8 cellular contexts compared by ENCODE assay signal in the genomic region with DNA sequence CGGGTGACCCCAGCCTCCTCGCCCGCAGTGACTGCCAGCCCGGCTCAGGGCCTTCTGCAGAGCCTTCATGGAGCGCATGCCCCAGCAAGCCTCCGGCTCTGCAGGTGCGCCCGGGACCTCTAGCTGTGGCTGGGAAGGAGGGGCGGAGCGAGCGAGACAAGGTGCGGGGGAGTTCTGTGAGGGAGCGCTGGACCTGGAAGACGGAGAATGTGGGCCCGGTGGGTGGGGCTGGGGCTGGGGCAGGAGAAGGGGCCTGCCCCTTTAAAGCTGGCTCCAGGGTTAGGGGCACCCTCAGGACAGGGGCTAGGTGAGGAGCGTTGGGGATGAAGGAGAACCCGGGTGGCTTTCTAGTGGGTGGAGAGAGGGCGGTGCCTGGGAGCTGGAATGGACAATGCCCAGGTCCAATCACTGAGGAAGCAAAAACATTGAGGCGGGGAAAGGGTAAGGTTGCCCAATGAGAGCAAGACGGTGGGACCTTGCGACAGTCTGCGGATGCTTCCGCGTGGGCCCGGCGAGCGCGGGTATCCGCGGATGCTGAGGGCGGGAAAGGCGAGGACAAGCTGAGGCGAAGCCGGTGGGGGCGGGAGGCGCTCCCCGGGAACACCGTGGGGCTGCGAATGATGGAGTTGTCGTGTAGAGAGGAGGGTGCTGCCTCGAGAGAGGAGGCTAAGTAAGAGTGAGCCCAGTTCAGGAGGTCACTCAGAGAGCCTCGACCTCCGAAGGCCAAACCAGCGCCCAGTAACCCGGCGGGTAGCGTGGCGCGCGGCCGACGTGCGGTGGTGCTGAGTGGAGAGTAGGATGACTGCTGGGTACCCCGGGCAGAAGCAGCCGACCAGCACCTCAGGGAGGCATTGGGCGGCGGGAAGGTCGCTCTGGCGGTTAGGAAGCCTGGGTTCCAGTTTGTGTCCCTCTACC. TPM values are rescaled to one million over a fixed set of nuclear protein-coding genes. Genes with fewer than 3 reads are reported as not detected.
A peak's percentile ranks its signal among the peaks of the same experiment; 100 is the strongest.
DNase-seq lines count a peak whose midpoint lies in the region; ATAC-seq and TF ChIP-seq lines count a peak whose summit lies in the region.

A gene (minus strand): TSS at position 121 of the 915 bp plus-strand sequence. CDS start 43 bp downstream, at position 78.

- intact Hi-C loops in CD8-positive, alpha-beta T cell (cut with DNase I, micrococcal nuclease), result loop anchor here in 1 of 2 experiments (1.0 kb wide), 1 partner anchor 20 kb away; a partner anchor contains a TSS

- no peak within 1 kb of the TSS for H3K27ac ChIP-seq in CD8-positive, alpha-beta T cell (ENCODE audit: low read depth, low read length)
- H3K27ac ChIP-seq in HUES64 (ENCODE audit: low read depth, low read length) (no peak within 1 kb of the TSS), cardiac muscle cell (no peak within 1 kb of the TSS), thoracic aorta (no peak within 1 kb of the TSS)

- peaks cover 12% of the 10 kb centered on the region for H3K4me1 ChIP-seq in CD8-positive, alpha-beta T cell (ENCODE audit: insufficient read depth, low read length)
- H3K4me1 ChIP-seq in HUES64 (ENCODE audit: insufficient read depth, low read length) (no peaks in the 10 kb centered on the region), cardiac muscle cell (ENCODE audit: low read depth) (no peaks in the 10 kb centered on the region), thoracic aorta (ENCODE audit: control insufficient read depth in 1 of 2, low read depth in 2 of 2) (peaks cover 3 to 10% of the 10 kb centered on the region in 2 donors)

- no peaks in the 10 kb centered on the region for H3K9me3 Mint-ChIP-seq in CD8-positive, alpha-beta T cell
- H3K9me3 Mint-ChIP-seq in activated naive CD8-positive, alpha-beta T cell treated with anti-CD3 and anti-CD28 coated beads, Interleukin-2, amount 50 U/mL, for 24 hours, result no peaks in the 10 kb centered on the region
- H3K9me3 Mint-ChIP-seq in osteocyte (ENCODE audit: unreplicated experiment), result no peaks in the 10 kb centered on the region

- CTCF ChIA-PET in CD8-positive, alpha-beta T cell (lab: Charles Lee), result interaction anchor here (1.7 kb wide), 1 partner anchor 15 kb away, joined by 5 read pairs; no protein-coding TSS in a partner anchor

- H3K27me3 Mint-ChIP-seq in CD8-positive, alpha-beta T cell (ENCODE audit: low read depth), result peaks cover 17% of the 10 kb centered on the region
- H3K27me3 Mint-ChIP-seq in activated naive CD8-positive, alpha-beta T cell treated with anti-CD3 and anti-CD28 coated beads, Interleukin-2, amount 50 U/mL, for 24 hours, result peaks cover 43% of the 10 kb centered on the region
- H3K27me3 Mint-ChIP-seq in osteocyte (ENCODE audit: unreplicated experiment), result peaks cover 56% of the 10 kb centered on the region

- H3K27ac Mint-ChIP-seq in CD8-positive, alpha-beta T cell, result peak within 1 kb of the TSS; percentile 77
- H3K27ac Mint-ChIP-seq in activated naive CD8-positive, alpha-beta T cell treated with anti-CD3 and anti-CD28 coated beads, Interleukin-2, amount 50 U/mL, for 24 hours, result peak within 1 kb of the TSS; percentile 60
- no peak within 1 kb of the TSS for H3K27ac Mint-ChIP-seq in osteocyte (ENCODE audit: unreplicated experiment)

- 25% methylated on average over 59 of the region's 59 CpGs for WGBS in HUES64

- H3K27me3 ChIP-seq in CD8-positive, alpha-beta T cell (ENCODE audit: insufficient read depth, low read length), result no peaks in the 10 kb centered on the region
- H3K27me3 ChIP-seq in HUES64 (ENCODE audit: insufficient read depth, low read length) (peaks cover 59% of the 10 kb centered on the region), cardiac muscle cell (peaks cover 53% of the 10 kb centered on the region), thoracic aorta (replicated peaks; ENCODE audit: insufficient read depth) (no peaks in the 10 kb centered on the region)

- no peak for TF ChIP-seq CTCF in CD8-positive, alpha-beta T cell (IDR thresholded peaks at IDR 0.05)
- TF ChIP-seq CTCF in cardiac muscle cell (IDR thresholded peaks at IDR 0.05; ENCODE audit: low read depth, low read length), result no peak
- TF ChIP-seq CTCF in osteocyte (IDR thresholded peaks at IDR 0.05), result no peak
- no peak for TF ChIP-seq CTCF in thoracic aorta (IDR thresholded peaks at IDR 0.05)

- POLR2A ChIA-PET in CD8-positive, alpha-beta T cell (lab: Charles Lee), result interaction anchor here (1.2 to 1.3 kb wide), 3 partner anchors 8 to 140 kb away, joined by 3 to 4 read pairs (median 3); no protein-coding TSS in a partner anchor

- peak; percentile 97 for ATAC-seq in CD8-positive, alpha-beta T cell
- ATAC-seq in GM21367 (IDR thresholded peaks at IDR 0.05; ENCODE audit: unreplicated experiment) (peak; percentile 83), thoracic aorta (ENCODE audit: insufficient number of reproducible peaks, low FRiP score, low read depth) (peak; percentile 74)
- peak; percentile 93 for ATAC-seq in activated naive CD8-positive, alpha-beta T cell treated with anti-CD3 and anti-CD28 coated beads, Interleukin-2, amount 50 U/mL, for 24 hours

- H3K4me3 ChIP-seq in CD8-positive, alpha-beta T cell (ENCODE audit: low read depth, low read length), result peak within 1 kb of the TSS; percentile 64
- H3K4me3 ChIP-seq in HUES64 (ENCODE audit: low read length), result peak within 1 kb of the TSS; percentile 72
- H3K4me3 ChIP-seq in cardiac muscle cell, result peak within 1 kb of the TSS; percentile 44
- peak within 1 kb of the TSS; percentile 84 for H3K4me3 ChIP-seq in thoracic aorta

- peaks cover 18% of the 10 kb centered on the region for H3K4me1 Mint-ChIP-seq in CD8-positive, alpha-beta T cell (ENCODE audit: low read depth)
- H3K4me1 Mint-ChIP-seq in activated naive CD8-positive, alpha-beta T cell treated with anti-CD3 and anti-CD28 coated beads, Interleukin-2, amount 50 U/mL, for 24 hours, result peaks cover 18% of the 10 kb centered on the region
- H3K4me1 Mint-ChIP-seq in osteocyte (ENCODE audit: unreplicated experiment), result peaks cover 13% of the 10 kb centered on the region

- no peaks in the 10 kb centered on the region for H3K36me3 ChIP-seq in CD8-positive, alpha-beta T cell (ENCODE audit: insufficient read depth, low read length)
- H3K36me3 ChIP-seq in HUES64 (ENCODE audit: insufficient read depth, low read length), result no peaks in the 10 kb centered on the region
- no peaks in the 10 kb centered on the region for H3K36me3 ChIP-seq in cardiac muscle cell
- H3K36me3 ChIP-seq in thoracic aorta, result no peaks in the 10 kb centered on the region

- H3K36me3 Mint-ChIP-seq in CD8-positive, alpha-beta T cell, result no peaks in the 10 kb centered on the region
- H3K36me3 Mint-ChIP-seq in activated naive CD8-positive, alpha-beta T cell treated with anti-CD3 and anti-CD28 coated beads, Interleukin-2, amount 50 U/mL, for 24 hours (ENCODE audit: low read depth), result peaks cover 3% of the 10 kb centered on the region
- H3K36me3 Mint-ChIP-seq in osteocyte (ENCODE audit: unreplicated experiment), result no peaks in the 10 kb centered on the region

- peak; percentile 48 to 81 (median 70) for DNase-seq in CD8-positive, alpha-beta T cell
- DNase-seq in SK-N-DZ (ENCODE audit: low spot score), result peak; percentile 66
- peak; percentile 67 for DNase-seq in activated naive CD8-positive, alpha-beta T cell treated with anti-CD3 and anti-CD28 coated beads, Interleukin-2, amount 50 U/mL, for 24 hours
- peak; percentile 80 for DNase-seq in cardiac muscle cell (ENCODE audit: low read depth in 1 of 2, low spot score in 1 of 2)
- DNase-seq in osteocyte (ENCODE audit: extremely low spot score, unreplicated experiment), result peak; percentile 87
- peak; percentile 31 for DNase-seq in thoracic aorta (ENCODE audit: low spot score)

- H3K4me3 Mint-ChIP-seq in CD8-positive, alpha-beta T cell, result peak within 1 kb of the TSS; percentile 93
- peak within 1 kb of the TSS; percentile 78 for H3K4me3 Mint-ChIP-seq in activated naive CD8-positive, alpha-beta T cell treated with anti-CD3 and anti-CD28 coated beads, Interleukin-2, amount 50 U/mL, for 24 hours
- peak within 1 kb of the TSS; percentile 81 for H3K4me3 Mint-ChIP-seq in osteocyte (ENCODE audit: unreplicated experiment)

- H3K9me3 ChIP-seq in CD8-positive, alpha-beta T cell (ENCODE audit: low read length), result no peaks in the 10 kb centered on the region
- H3K9me3 ChIP-seq in HUES64 (ENCODE audit: insufficient read depth, low read depth, low read length) (peaks cover 6% of the 10 kb centered on the region; the same call in 1 of the 2 replicates), cardiac muscle cell (ENCODE audit: low read depth) (no peaks in the 10 kb centered on the region), thoracic aorta (no peaks in the 10 kb centered on the region)

- H3K9ac ChIP-seq in HUES64 (ENCODE audit: low read depth, low read length), result peak within 1 kb of the TSS; percentile 16

RNA-seq across cellular contexts. Expression of the gene that starts here (rescaled TPM):
- total RNA-seq in CD8-positive, alpha-beta T cell, result 1 to 10 TPM; 1.5 to 1.7 TPM
- polyA plus RNA-seq in HUES64 (2013, experiment 1 of 2), result 5.5 TPM
- 6.8 TPM for polyA plus RNA-seq in HUES64 (2013, experiment 2 of 2)
- 0.10 TPM in 2 replicates for polyA plus RNA-seq in SK-N-DZ (2014; cell fraction: cytosol; rRNA removed)
- 0.45 TPM in 1 of 2 replicates, not detected in the other for polyA plus RNA-seq in SK-N-DZ (2014; cell fraction: nucleus; rRNA removed)
- total RNA-seq in cardiac muscle cell (1.3 and 1.4 TPM in 2 replicates), osteocyte (0.31 TPM in 1 of 2 replicates, not detected in the other), thoracic aorta (under 1 TPM in 1 of 2 donors, not detected in 1; 0.85 TPM)
- 1.2 and 1.3 TPM in 2 replicates for polyA plus RNA-seq in cardiac muscle cell

Comparison
In these comparisons a context has a peak if more than half of its experiments do, and no peak if none do; other contexts are left out.
1. Peak in DNase-seq in osteocyte; RNA of the gene not detected or under 1 TPM.
2. Peak in DNase-seq, ATAC-seq and H3K4me3 ChIP-seq in thoracic aorta; RNA of the gene not detected or under 1 TPM.
3. DNase-seq: peak in every context shown above with its lines; median percentile 87 in osteocyte; 80 in cardiac muscle cell; 70 in CD8-positive, alpha-beta T cell; 67 in activated naive CD8-positive, alpha-beta T cell treated with anti-CD3 and anti-CD28 coated beads, Interleukin-2, amount 50 U/mL, for 24 hours; 66 in SK-N-DZ; 31 in thoracic aorta.